In genomic region chr12:108729612-108730336, GRCh38 we compare ENCODE assay signal across 8 cellular contexts.
DNase-seq lines count a peak whose midpoint lies in the region; ATAC-seq and TF ChIP-seq lines count a peak whose summit lies in the region.

No MANE protein-coding gene starts in this region.

- DNase-seq in GM06990 (ENCODE audit: extremely low read depth, insufficient read length) (no peak), NCI-H1105 treated with DMSO at 0.1 percent for 48 hours (lab: John Stamatoyannopoulos, UW) (peak; percentile 58), iris pigment epithelial cell (ENCODE audit: low read depth) (peak; percentile 69), COLO668 (lab: John Stamatoyannopoulos, UW; ENCODE audit: unreplicated experiment) (no peak), T1000 (lab: John Stamatoyannopoulos, UW) (no peak)
- DNase-seq in activated naive CD8-positive, alpha-beta T cell treated with anti-CD3 and anti-CD28 coated beads, Interleukin-2, amount 50 U/mL, for 24 hours: no peak
- no peak for DNase-seq in activated effector memory CD4-positive, alpha-beta T cell treated with anti-CD3 and anti-CD28 coated beads, Interleukin-2, amount 50 U/mL, for 16 hours

- H3K27ac ChIP-seq in stomach smooth muscle (ENCODE audit: low read length): peak overlapping the region; percentile 98

- no peaks in the 10 kb centered on the region for H3K9me3 ChIP-seq in stomach smooth muscle (ENCODE audit: control insufficient read depth in 2 of 2, low read length in 2 of 2)

- no peak for ATAC-seq in activated naive CD8-positive, alpha-beta T cell treated with anti-CD3 and anti-CD28 coated beads, Interleukin-2, amount 50 U/mL, for 24 hours

- peak overlapping the region; percentile 92 for H3K4me3 ChIP-seq in GM06990 (replicated peaks; ENCODE audit: low read depth, low read length)
- H3K4me3 ChIP-seq in stomach smooth muscle (ENCODE audit: low read length in 2 of 2): peak overlapping the region; percentile 87 to 95

- H3K9ac ChIP-seq in stomach smooth muscle (ENCODE audit: low read length in 2 of 2): peak overlapping the region; percentile 94 to 97

- peaks cover 14% of the 10 kb centered on the region for H3K4me1 ChIP-seq in stomach smooth muscle (ENCODE audit: control insufficient read depth, insufficient read depth, low read length)

- no peaks in the 10 kb centered on the region for H3K36me3 Mint-ChIP-seq in activated naive CD8-positive, alpha-beta T cell treated with anti-CD3 and anti-CD28 coated beads, Interleukin-2, amount 50 U/mL, for 24 hours (ENCODE audit: low read depth)

- H3K27ac Mint-ChIP-seq in activated naive CD8-positive, alpha-beta T cell treated with anti-CD3 and anti-CD28 coated beads, Interleukin-2, amount 50 U/mL, for 24 hours: peak overlapping the region; percentile 77

- H3K9me3 Mint-ChIP-seq in activated naive CD8-positive, alpha-beta T cell treated with anti-CD3 and anti-CD28 coated beads, Interleukin-2, amount 50 U/mL, for 24 hours: no peaks in the 10 kb centered on the region

- H3K36me3 ChIP-seq in GM06990 (ENCODE audit: control insufficient read depth, insufficient read depth, low read length) (no peaks in the 10 kb centered on the region), stomach smooth muscle (ENCODE audit: control insufficient read depth in 2 of 2, insufficient read depth in 2 of 2, low read length in 2 of 2) (no peaks in the 10 kb centered on the region)

- TF ChIP-seq CTCF in GM06990 (IDR thresholded peaks at IDR 0.05; ENCODE audit: insufficient read depth, low read length, poor library complexity, severe bottlenecking): no peak

- peak overlapping the region; percentile 88 for H3K4me3 Mint-ChIP-seq in activated naive CD8-positive, alpha-beta T cell treated with anti-CD3 and anti-CD28 coated beads, Interleukin-2, amount 50 U/mL, for 24 hours

- peaks cover 49% of the 10 kb centered on the region for H3K4me1 Mint-ChIP-seq in activated naive CD8-positive, alpha-beta T cell treated with anti-CD3 and anti-CD28 coated beads, Interleukin-2, amount 50 U/mL, for 24 hours

- H3K27me3 ChIP-seq in GM06990 (replicated peaks; ENCODE audit: control insufficient read depth, insufficient read depth, low read length) (no peaks in the 10 kb centered on the region), stomach smooth muscle (ENCODE audit: control insufficient read depth in 1 of 2, insufficient read depth in 2 of 2, low read length in 2 of 2) (no peaks in the 10 kb centered on the region)

- no peaks in the 10 kb centered on the region for H3K27me3 Mint-ChIP-seq in activated naive CD8-positive, alpha-beta T cell treated with anti-CD3 and anti-CD28 coated beads, Interleukin-2, amount 50 U/mL, for 24 hours

Comparison
In these comparisons a context has a peak if more than half of its experiments do, and no peak if none do; other contexts are left out.
1. DNase-seq: peak in NCI-H1105 treated with DMSO at 0.1 percent for 48 hours (single experiment) and iris pigment epithelial cell (single experiment); none in GM06990 (single experiment), activated naive CD8-positive, alpha-beta T cell treated with anti-CD3 and anti-CD28 coated beads, Interleukin-2, amount 50 U/mL, for 24 hours (single experiment), COLO668 (single experiment), T1000 (single experiment) and activated effector memory CD4-positive, alpha-beta T cell treated with anti-CD3 and anti-CD28 coated beads, Interleukin-2, amount 50 U/mL, for 16 hours (single experiment).